Comparison of ENCODE assay signal across 17 cellular contexts in the genomic region with DNA sequence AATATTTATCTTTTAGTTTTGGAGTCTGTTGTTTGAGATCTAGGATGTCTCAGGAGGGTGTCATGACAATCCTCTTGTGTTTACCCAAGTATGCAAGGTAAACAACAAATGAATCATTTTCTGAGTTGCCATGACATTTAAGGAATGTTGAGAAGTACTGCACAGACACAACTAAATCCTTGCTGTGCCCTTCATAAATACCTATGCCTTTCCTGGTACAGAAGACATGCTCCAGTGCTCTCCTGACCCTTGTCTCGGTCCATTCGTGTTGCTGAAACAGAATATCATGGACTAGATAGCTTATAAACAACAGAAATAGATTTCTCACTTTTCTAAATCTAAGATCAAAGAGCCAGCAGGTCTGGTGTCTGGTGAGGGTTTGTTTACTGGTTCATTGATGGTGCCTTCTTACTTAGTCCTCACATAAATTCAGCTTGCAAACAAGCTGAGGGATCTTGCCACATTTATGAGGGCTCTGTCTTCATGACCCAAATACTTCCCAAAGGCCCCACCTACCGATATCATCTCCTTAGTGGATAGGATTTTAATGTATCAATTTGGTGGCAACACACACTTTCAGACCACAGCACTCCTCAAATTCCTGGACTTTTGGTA.
DNase-seq lines count a peak whose midpoint lies in the region; ATAC-seq and TF ChIP-seq lines count a peak whose summit lies in the region.
"Had no signal": no experiment of that assay in that cellular context is flagged by ENCODE, and none has a peak within 500 bp of the region (broad histone marks: within the 10 kb centered on the region; RNA-seq: fewer than 3 reads in every experiment).

No MANE protein-coding gene starts in this region.

- H3K4me1 Mint-ChIP-seq in neural progenitor cell (peaks cover 15% of the 10 kb centered on the region), immature natural killer cell (no peaks in the 10 kb centered on the region)
- H3K4me1 Mint-ChIP-seq: B cell, T-cell had no signal

- POLR2A ChIA-PET in Panc1 (lab: Charles Lee), result no interaction called here

- H3K9ac ChIP-seq in neural progenitor cell, result no peak overlapping the region

- in situ Hi-C loops in Panc1 (cut with HindIII; ENCODE audit: low pct_unique_long_range_greater_than_20kb, low sequenced_read_pairs), result no loop called here

- H3K79me2 ChIP-seq in neural progenitor cell (ENCODE audit: low read depth), result no peaks in the 10 kb centered on the region

- H3K9me3 Mint-ChIP-seq in neural progenitor cell (no peaks in the 10 kb centered on the region), immature natural killer cell (peaks cover 4 to 61% (median 15%) of the 10 kb centered on the region in 6 donors)
- H3K9me3 Mint-ChIP-seq: activated T-helper 2 cell treated with anti-CD3 and anti-CD28 coated beads, Interferon-gamma antibody, Interleukin-2, Interleukin-4, amounts not matched to agents 10 μg/mL and 5 μg/mL and 100 μg/mL, durations not matched to agents 14 hours and 24 hours and 36 hours had no signal

- peak; percentile 51; the same call in 1 of the 2 replicates for ATAC-seq in Panc1
- ATAC-seq: left lobe of liver, psoas muscle, T-cell had no signal

- TF ChIP-seq CTCF in Panc1 (IDR thresholded peaks at IDR 0.05) (no peak), epithelial cell of proximal tubule (conservative IDR thresholded peaks at IDR 0.05; ENCODE audit: low read depth, low read length) (no peak), neural progenitor cell (IDR thresholded peaks at IDR 0.05) (no peak)

- H3F3A ChIP-seq in neural progenitor cell (ENCODE audit: low read depth), result no peaks in the 10 kb centered on the region

- no peaks in the 10 kb centered on the region for H3K27me3 ChIP-seq in Panc1 (ENCODE audit: control insufficient read depth, insufficient read depth, low read length)
- no peaks in the 10 kb centered on the region for H3K27me3 ChIP-seq in neural progenitor cell
- H3K27me3 ChIP-seq: Peyer's patch had no signal

- H3K27ac Mint-ChIP-seq in neural progenitor cell, result no peak overlapping the region
- H3K27ac Mint-ChIP-seq in immature natural killer cell, result no peak overlapping the region
- H3K27ac Mint-ChIP-seq: activated T-helper 2 cell treated with anti-CD3 and anti-CD28 coated beads, Interferon-gamma antibody, Interleukin-2, Interleukin-4, amounts not matched to agents 10 μg/mL and 5 μg/mL and 100 μg/mL, durations not matched to agents 14 hours and 24 hours and 36 hours; B cell; T-cell had no signal

- H3K4me3 Mint-ChIP-seq in neural progenitor cell, result no peak overlapping the region
- H3K4me3 Mint-ChIP-seq in immature natural killer cell, result no peak overlapping the region
- H3K4me3 Mint-ChIP-seq: B cell, T-cell had no signal

- H3K27me3 Mint-ChIP-seq in neural progenitor cell (ENCODE audit: insufficient read depth, low read depth), result no peaks in the 10 kb centered on the region
- H3K27me3 Mint-ChIP-seq in immature natural killer cell (ENCODE audit: low read depth in 3 of 3), result peaks cover 0 to 2% (median 0%) of the 10 kb centered on the region in 3 donors
- H3K27me3 Mint-ChIP-seq: B cell, T-cell had no signal

- H3K4me2 ChIP-seq in neural progenitor cell, result no peak overlapping the region

- H3K4me3 ChIP-seq in Panc1 (ENCODE audit: low read depth in 2 of 2, low read length in 2 of 2) (no peak overlapping the region), epithelial cell of proximal tubule (ENCODE audit: low read depth, low read length) (no peak overlapping the region), neural progenitor cell (no peak overlapping the region)
- H3K4me3 ChIP-seq: Peyer's patch, psoas muscle had no signal

- H2AFZ ChIP-seq in neural progenitor cell (replicated peaks), result peak overlapping the region; percentile 45

- H4K20me1 ChIP-seq in neural progenitor cell (ENCODE audit: low read depth), result no peaks in the 10 kb centered on the region

- H3K36me3 ChIP-seq in Panc1 (ENCODE audit: control insufficient read depth, insufficient read depth, low read length) (no peaks in the 10 kb centered on the region; the same call in 1 of the 2 replicates), neural progenitor cell (no peaks in the 10 kb centered on the region)
- H3K36me3 ChIP-seq: Peyer's patch had no signal

- intact Hi-C loops in Panc1 (cut with micrococcal nuclease; ENCODE audit: unreplicated experiment) (no loop called here), posterior cingulate gyrus (cut with DNase I) (no loop called here)

- no TSS peak for BruUV-seq in Panc1 (replicated peaks; lab: Mats Ljungman, UMichigan)

- DNase-seq in EL (peak; percentile 9), Panc1 (ENCODE audit: low read depth, low spot score) (no peak), epithelial cell of proximal tubule (ENCODE audit: low read depth) (peak; percentile 81), neural progenitor cell (ENCODE audit: low spot score) (no peak), immature natural killer cell (no peak), D341Med (ENCODE audit: low spot score) (no peak), posterior cingulate gyrus (no peak), anterior cingulate cortex (lab: John Stamatoyannopoulos, UW) (no peak)
- DNase-seq: activated CD4-positive, CD25-positive, alpha-beta regulatory T cell; NCI-H2107; NCI-H774; Peyer's patch; psoas muscle; T-cell had no signal

- H3K9me3 ChIP-seq in Panc1 (ENCODE audit: control insufficient read depth, insufficient read depth, low read depth, low read length) (no peaks in the 10 kb centered on the region), neural progenitor cell (ENCODE audit: low read depth) (no peaks in the 10 kb centered on the region)
- H3K9me3 ChIP-seq: Peyer's patch, psoas muscle had no signal

- H3K36me3 Mint-ChIP-seq in neural progenitor cell (no peaks in the 10 kb centered on the region), immature natural killer cell (no peaks in the 10 kb centered on the region)
- H3K36me3 Mint-ChIP-seq: T-cell had no signal

- CTCF ChIA-PET in Panc1 (lab: Charles Lee), result no interaction called here

- peaks cover 3% of the 10 kb centered on the region; the same call in 1 of the 2 replicates for H3K4me1 ChIP-seq in Panc1 (ENCODE audit: control insufficient read depth, insufficient read depth, low read length)
- H3K4me1 ChIP-seq in neural progenitor cell, result no peaks in the 10 kb centered on the region
- H3K4me1 ChIP-seq: Peyer's patch, psoas muscle had no signal

- H3K27ac ChIP-seq in Panc1 (ENCODE audit: low read length) (peak overlapping the region; percentile 46; the same call in 1 of the 2 replicates), neural progenitor cell (no peak overlapping the region)
- H3K27ac ChIP-seq: Peyer's patch, psoas muscle had no signal

Comparison
In these comparisons a context has a peak if more than half of its experiments do, and no peak if none do; other contexts are left out.
1. DNase-seq: peak in EL (single experiment) and epithelial cell of proximal tubule (single experiment); none in Panc1 (single experiment), neural progenitor cell (single experiment), immature natural killer cell (0 of 3), D341Med (single experiment), posterior cingulate gyrus (0 of 10) and anterior cingulate cortex (0 of 58).